ENCODE assay signal across 27 cellular contexts in genomic region chr6:65642776-65643175, GRCh38.
"Had no signal": no experiment of that assay in that cellular context is flagged by ENCODE, and none has a peak within 500 bp of the region (broad histone marks: within the 10 kb centered on the region; RNA-seq: fewer than 3 reads in every experiment).

No MANE protein-coding gene starts in this region.

- H3K36me3 ChIP-seq: ovary, right lobe of liver, sigmoid colon, stomach, thoracic aorta, thyroid gland, tibial nerve, upper lobe of right lung, uterus had no signal

- H2AFZ ChIP-seq: parathyroid adenoma had no signal

- H3K27ac ChIP-seq: ovary, parathyroid adenoma, psoas muscle, right lobe of liver, sigmoid colon, stomach, thoracic aorta, thyroid gland, tibial nerve, upper lobe of right lung, uterus had no signal

- H3K27me3 ChIP-seq: ovary, right lobe of liver, sigmoid colon, stomach, thyroid gland, tibial nerve, upper lobe of right lung, uterus had no signal

- H3K4me3 Mint-ChIP-seq: naive thymus-derived CD4-positive, alpha-beta T cell; natural killer cell; nephron; stimulated activated effector memory CD8-positive, alpha-beta T cell treated with anti-CD3 and anti-CD28 coated beads, Interleukin-12 subunit alpha, Interleukin-12 subunit beta, amount 100 ng/mL, for 72 hours; stimulated activated naive B cell treated with anti-CD40 and anti-IgM and Interleukin-4, amounts not matched to agents 10 μg/mL and 1 μg/mL and 100 μg/mL, for 72 hours; stimulated activated naive CD8-positive, alpha-beta T cell treated with anti-CD3 and anti-CD28 coated beads, Interleukin-15, Interleukin-2, amounts not matched to agents 100 ng/mL and 50 ng/mL, for 24 hours; type B pancreatic cell had no signal

- H3K4me1 ChIP-seq: parathyroid adenoma, psoas muscle, right lobe of liver, sigmoid colon, stomach, thyroid gland, tibial nerve, upper lobe of right lung, uterus had no signal

- H3K9ac ChIP-seq: parathyroid adenoma had no signal

- DNase-seq: naive thymus-derived CD4-positive, alpha-beta T cell; natural killer cell; occipital lobe; ovary; psoas muscle; right cardiac atrium; right lobe of liver; sigmoid colon; small intestine; stimulated activated CD4-positive, alpha-beta T cell treated with anti-CD3 and anti-CD28 coated beads, Interleukin-15, amount 100 ng/mL, for 24 hours; stimulated activated CD4-positive, alpha-beta T cell treated with anti-CD3 and anti-CD28 coated beads, Interleukin-2, amount 100 ng/mL, for 24 hours; stimulated activated CD4-positive, alpha-beta T cell treated with anti-CD3 and anti-CD28 coated beads, Interleukin-2, amount 100 ng/mL, for 48 hours; stimulated activated CD4-positive, alpha-beta T cell treated with anti-CD3 and anti-CD28 coated beads, Interleukin-4, amount 100 ng/mL, for 24 hours; stimulated activated naive B cell treated with anti-CD40 and anti-IgM and Interleukin-4, amounts not matched to agents 10 μg/mL and 1 μg/mL and 100 μg/mL, for 72 hours; stimulated activated naive CD4-positive, alpha-beta T cell treated with Interleukin-2 at 50 U/mL for 16 hours; stomach; thyroid gland; upper lobe of right lung; uterus had no signal

- H3K79me2 ChIP-seq: parathyroid adenoma had no signal

- H3K27me3 Mint-ChIP-seq: naive thymus-derived CD4-positive, alpha-beta T cell; progenitor cell of endocrine pancreas; stimulated activated naive B cell treated with anti-CD40 and anti-IgM and Interleukin-4, amounts not matched to agents 10 μg/mL and 1 μg/mL and 100 μg/mL, for 72 hours; stimulated activated naive CD8-positive, alpha-beta T cell treated with anti-CD3 and anti-CD28 coated beads, Interleukin-15, Interleukin-2, amounts not matched to agents 100 ng/mL and 50 ng/mL, for 24 hours; type B pancreatic cell had no signal

- H3K9me3 ChIP-seq: ovary, psoas muscle, right lobe of liver, sigmoid colon, stomach, thoracic aorta, thyroid gland, tibial nerve, upper lobe of right lung, uterus had no signal

- H3K27ac Mint-ChIP-seq: naive thymus-derived CD4-positive, alpha-beta T cell; natural killer cell; nephron; progenitor cell of endocrine pancreas; stimulated activated effector memory CD8-positive, alpha-beta T cell treated with anti-CD3 and anti-CD28 coated beads, Interleukin-12 subunit alpha, Interleukin-12 subunit beta, amount 100 ng/mL, for 72 hours; stimulated activated naive B cell treated with anti-CD40 and anti-IgM and Interleukin-4, amounts not matched to agents 10 μg/mL and 1 μg/mL and 100 μg/mL, for 72 hours; stimulated activated naive CD8-positive, alpha-beta T cell treated with anti-CD3 and anti-CD28 coated beads, Interleukin-15, Interleukin-2, amounts not matched to agents 100 ng/mL and 50 ng/mL, for 24 hours; type B pancreatic cell had no signal

- H3K4me1 Mint-ChIP-seq: naive thymus-derived CD4-positive, alpha-beta T cell; natural killer cell; nephron; stimulated activated effector memory CD8-positive, alpha-beta T cell treated with anti-CD3 and anti-CD28 coated beads, Interleukin-12 subunit alpha, Interleukin-12 subunit beta, amount 100 ng/mL, for 72 hours; stimulated activated naive B cell treated with anti-CD40 and anti-IgM and Interleukin-4, amounts not matched to agents 10 μg/mL and 1 μg/mL and 100 μg/mL, for 72 hours had no signal

- H3K36me3 Mint-ChIP-seq: naive thymus-derived CD4-positive, alpha-beta T cell; stimulated activated effector memory CD8-positive, alpha-beta T cell treated with anti-CD3 and anti-CD28 coated beads, Interleukin-12 subunit alpha, Interleukin-12 subunit beta, amount 100 ng/mL, for 72 hours; stimulated activated naive B cell treated with anti-CD40 and anti-IgM and Interleukin-4, amounts not matched to agents 10 μg/mL and 1 μg/mL and 100 μg/mL, for 72 hours; type B pancreatic cell had no signal

- H3K4me3 ChIP-seq: ovary, psoas muscle, right lobe of liver, sigmoid colon, stomach, thoracic aorta, thyroid gland, tibial nerve, upper lobe of right lung, uterus had no signal
